Comparison of ENCODE assay signal across 1 cellular context in the genomic region with DNA sequence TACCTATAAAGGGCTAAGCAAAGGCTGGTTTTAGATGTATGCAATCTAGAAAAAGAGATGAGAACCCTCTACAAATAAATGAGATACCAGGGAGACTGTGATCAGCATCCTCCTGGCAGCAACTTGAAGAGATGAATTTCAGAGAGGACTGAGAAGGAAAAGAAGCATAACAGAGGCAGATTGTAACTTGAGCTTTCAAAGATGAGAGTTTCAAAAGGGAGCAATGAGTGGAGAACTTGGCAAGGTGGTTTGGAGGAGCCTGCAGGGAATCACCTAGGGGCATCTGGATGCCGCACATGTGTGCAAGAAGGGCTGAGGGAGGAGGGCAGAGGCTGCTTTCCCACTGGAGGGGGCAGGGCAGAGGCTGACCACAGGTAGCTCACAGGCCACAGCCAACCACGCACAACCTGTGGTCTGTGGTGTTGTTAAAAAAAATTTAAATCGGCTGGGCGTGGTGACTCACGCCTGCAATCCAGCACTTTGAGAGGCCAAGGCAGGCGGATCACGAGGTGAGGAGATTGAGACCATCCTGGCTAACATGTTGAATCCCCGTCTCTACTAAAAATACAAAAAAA.
TF ChIP-seq lines count a peak whose summit lies in the region.

No MANE protein-coding gene starts in this region.

TF ChIP-seq in GM23338, 12 proteins besides CTCF, POLR2A, EP300 and RAD21 (continued from another document):
- no peak for TF ChIP-seq ETS1 (IDR thresholded peaks at IDR 0.05)
